In genomic region chr6:31888281-31889258, GRCh38 we compare ENCODE assay signal across 8 cellular contexts. TPM values are rescaled to one million over a fixed set of nuclear protein-coding genes. Genes with fewer than 3 reads are reported as not detected.
DNase-seq lines count a peak whose midpoint lies in the region; ATAC-seq, FAIRE-seq and TF ChIP-seq lines count a peak whose summit lies in the region.

No MANE protein-coding gene starts in this region.

- TF ChIP-seq CTCF in D721Med (IDR thresholded peaks at IDR 0.05; ENCODE audit: insufficient read depth, missing control alignments): peak; percentile 62

- peaks cover 19% of the 10 kb centered on the region for H3K36me3 Mint-ChIP-seq in activated naive CD8-positive, alpha-beta T cell treated with anti-CD3 and anti-CD28 coated beads, Interleukin-2, amount 10 ng/mL, durations not matched to agents 7 days and 5 days
- H3K36me3 Mint-ChIP-seq in stimulated activated effector memory CD8-positive, alpha-beta T cell treated with anti-CD3 and anti-CD28 coated beads, Interleukin-12 subunit alpha, Interleukin-12 subunit beta, amount 100 ng/mL, for 72 hours: peaks cover 87% of the 10 kb centered on the region

- peak; percentile 55 for ATAC-seq in activated naive CD8-positive, alpha-beta T cell treated with anti-CD3 and anti-CD28 coated beads, Interleukin-2, amount 10 ng/mL, durations not matched to agents 7 days and 5 days (ENCODE audit: low read depth)
- ATAC-seq in stimulated activated effector memory CD8-positive, alpha-beta T cell treated with anti-CD3 and anti-CD28 coated beads, Interleukin-12 subunit alpha, Interleukin-12 subunit beta, amount 100 ng/mL, for 72 hours: peak; percentile 42
- ATAC-seq in GM19463 (IDR thresholded peaks at IDR 0.05; ENCODE audit: unreplicated experiment) (no peak), GM19452 (IDR thresholded peaks at IDR 0.05; ENCODE audit: unreplicated experiment) (no peak)

- POLR2A ChIA-PET in activated naive CD8-positive, alpha-beta T cell treated with anti-CD3 and anti-CD28 coated beads, Interleukin-2, amount 10 ng/mL, durations not matched to agents 7 days and 5 days (lab: Charles Lee): interaction anchor here (0.7 to 1.6 kb wide), 3 partner anchors 9 to 53 kb away, joined by 3 to 7 read pairs (median 4); partner anchors contain the start of gene EHMT2

- H3K9me3 Mint-ChIP-seq in activated naive CD8-positive, alpha-beta T cell treated with anti-CD3 and anti-CD28 coated beads, Interleukin-2, amount 10 ng/mL, durations not matched to agents 7 days and 5 days: no peaks in the 10 kb centered on the region
- no peaks in the 10 kb centered on the region for H3K9me3 Mint-ChIP-seq in stimulated activated effector memory CD8-positive, alpha-beta T cell treated with anti-CD3 and anti-CD28 coated beads, Interleukin-12 subunit alpha, Interleukin-12 subunit beta, amount 100 ng/mL, for 72 hours

- no peak overlapping the region for H3K27ac Mint-ChIP-seq in activated naive CD8-positive, alpha-beta T cell treated with anti-CD3 and anti-CD28 coated beads, Interleukin-2, amount 10 ng/mL, durations not matched to agents 7 days and 5 days
- H3K27ac Mint-ChIP-seq in stimulated activated effector memory CD8-positive, alpha-beta T cell treated with anti-CD3 and anti-CD28 coated beads, Interleukin-12 subunit alpha, Interleukin-12 subunit beta, amount 100 ng/mL, for 72 hours: peak overlapping the region; percentile 23

- no peak overlapping the region for H3K4me3 Mint-ChIP-seq in activated naive CD8-positive, alpha-beta T cell treated with anti-CD3 and anti-CD28 coated beads, Interleukin-2, amount 10 ng/mL, durations not matched to agents 7 days and 5 days
- H3K4me3 Mint-ChIP-seq in stimulated activated effector memory CD8-positive, alpha-beta T cell treated with anti-CD3 and anti-CD28 coated beads, Interleukin-12 subunit alpha, Interleukin-12 subunit beta, amount 100 ng/mL, for 72 hours: no peak overlapping the region

- no peak for FAIRE-seq in D721Med (lab: Jason Lieb, UNC)

- H3K27me3 Mint-ChIP-seq in activated naive CD8-positive, alpha-beta T cell treated with anti-CD3 and anti-CD28 coated beads, Interleukin-2, amount 10 ng/mL, durations not matched to agents 7 days and 5 days: no peaks in the 10 kb centered on the region

- peaks cover 4% of the 10 kb centered on the region for H3K4me1 Mint-ChIP-seq in activated naive CD8-positive, alpha-beta T cell treated with anti-CD3 and anti-CD28 coated beads, Interleukin-2, amount 10 ng/mL, durations not matched to agents 7 days and 5 days
- peaks cover 7% of the 10 kb centered on the region for H3K4me1 Mint-ChIP-seq in stimulated activated effector memory CD8-positive, alpha-beta T cell treated with anti-CD3 and anti-CD28 coated beads, Interleukin-12 subunit alpha, Interleukin-12 subunit beta, amount 100 ng/mL, for 72 hours

- DNase-seq in D721Med (ENCODE audit: insufficient read length, low spot score): peak; percentile 52
- peak; percentile 26 for DNase-seq in OCI-M1 (lab: John Stamatoyannopoulos, UW)
- DNase-seq in activated naive CD8-positive, alpha-beta T cell treated with anti-CD3 and anti-CD28 coated beads, Interleukin-2, amount 10 ng/mL, durations not matched to agents 7 days and 5 days: peak; percentile 75
- peak; percentile 17 for DNase-seq in inferior parietal cortex (ENCODE audit: extremely low spot score)
- DNase-seq in stimulated activated effector memory CD8-positive, alpha-beta T cell treated with anti-CD3 and anti-CD28 coated beads, Interleukin-12 subunit alpha, Interleukin-12 subunit beta, amount 100 ng/mL, for 72 hours (ENCODE audit: low spot score in 2 of 2): peak; percentile 35 to 80
- DNase-seq in NCI-H446 (lab: John Stamatoyannopoulos, UW): no peak

RNA-seq across cellular contexts. Expression of gene EHMT2, which starts 8.9 kb away (rescaled TPM):
- total RNA-seq in activated naive CD8-positive, alpha-beta T cell treated with anti-CD3 and anti-CD28 coated beads, Interleukin-2, amount 10 ng/mL, durations not matched to agents 7 days and 5 days: 10 to 100 TPM; 77.5 to 80.6 TPM

RNA-seq across cellular contexts. Expression of gene SLC44A4, which starts 9.8 kb away (rescaled TPM):
- not detected for total RNA-seq in activated naive CD8-positive, alpha-beta T cell treated with anti-CD3 and anti-CD28 coated beads, Interleukin-2, amount 10 ng/mL, durations not matched to agents 7 days and 5 days

RNA-seq across cellular contexts. Expression of gene ZBTB12, which starts 13.3 kb away (rescaled TPM):
- 1 to 10 TPM; 1.4 to 1.9 TPM for total RNA-seq in activated naive CD8-positive, alpha-beta T cell treated with anti-CD3 and anti-CD28 coated beads, Interleukin-2, amount 10 ng/mL, durations not matched to agents 7 days and 5 days

RNA-seq across cellular contexts. Expression of gene NEU1, which starts 25.9 kb away (rescaled TPM):
- total RNA-seq in activated naive CD8-positive, alpha-beta T cell treated with anti-CD3 and anti-CD28 coated beads, Interleukin-2, amount 10 ng/mL, durations not matched to agents 7 days and 5 days: 10 to 100 TPM; 15.5 to 16.4 TPM

RNA-seq across cellular contexts. Expression of gene C2, which starts 38.9 kb away (rescaled TPM):
- 1 to 10 TPM; 2.1 to 2.2 TPM for total RNA-seq in activated naive CD8-positive, alpha-beta T cell treated with anti-CD3 and anti-CD28 coated beads, Interleukin-2, amount 10 ng/mL, durations not matched to agents 7 days and 5 days

Comparison
In these comparisons a context has a peak if more than half of its experiments do, and no peak if none do; other contexts are left out.
1. DNase-seq: peak in D721Med (single experiment), OCI-M1 (single experiment), activated naive CD8-positive, alpha-beta T cell treated with anti-CD3 and anti-CD28 coated beads, Interleukin-2, amount 10 ng/mL, durations not matched to agents 7 days and 5 days (single experiment), inferior parietal cortex (single experiment) and stimulated activated effector memory CD8-positive, alpha-beta T cell treated with anti-CD3 and anti-CD28 coated beads, Interleukin-12 subunit alpha, Interleukin-12 subunit beta, amount 100 ng/mL, for 72 hours (2 of 2); none in NCI-H446 (0 of 2).
2. ATAC-seq: peak in activated naive CD8-positive, alpha-beta T cell treated with anti-CD3 and anti-CD28 coated beads, Interleukin-2, amount 10 ng/mL, durations not matched to agents 7 days and 5 days (single experiment) and stimulated activated effector memory CD8-positive, alpha-beta T cell treated with anti-CD3 and anti-CD28 coated beads, Interleukin-12 subunit alpha, Interleukin-12 subunit beta, amount 100 ng/mL, for 72 hours (single experiment); none in GM19463 (single experiment) and GM19452 (single experiment).